In the genomic region with DNA sequence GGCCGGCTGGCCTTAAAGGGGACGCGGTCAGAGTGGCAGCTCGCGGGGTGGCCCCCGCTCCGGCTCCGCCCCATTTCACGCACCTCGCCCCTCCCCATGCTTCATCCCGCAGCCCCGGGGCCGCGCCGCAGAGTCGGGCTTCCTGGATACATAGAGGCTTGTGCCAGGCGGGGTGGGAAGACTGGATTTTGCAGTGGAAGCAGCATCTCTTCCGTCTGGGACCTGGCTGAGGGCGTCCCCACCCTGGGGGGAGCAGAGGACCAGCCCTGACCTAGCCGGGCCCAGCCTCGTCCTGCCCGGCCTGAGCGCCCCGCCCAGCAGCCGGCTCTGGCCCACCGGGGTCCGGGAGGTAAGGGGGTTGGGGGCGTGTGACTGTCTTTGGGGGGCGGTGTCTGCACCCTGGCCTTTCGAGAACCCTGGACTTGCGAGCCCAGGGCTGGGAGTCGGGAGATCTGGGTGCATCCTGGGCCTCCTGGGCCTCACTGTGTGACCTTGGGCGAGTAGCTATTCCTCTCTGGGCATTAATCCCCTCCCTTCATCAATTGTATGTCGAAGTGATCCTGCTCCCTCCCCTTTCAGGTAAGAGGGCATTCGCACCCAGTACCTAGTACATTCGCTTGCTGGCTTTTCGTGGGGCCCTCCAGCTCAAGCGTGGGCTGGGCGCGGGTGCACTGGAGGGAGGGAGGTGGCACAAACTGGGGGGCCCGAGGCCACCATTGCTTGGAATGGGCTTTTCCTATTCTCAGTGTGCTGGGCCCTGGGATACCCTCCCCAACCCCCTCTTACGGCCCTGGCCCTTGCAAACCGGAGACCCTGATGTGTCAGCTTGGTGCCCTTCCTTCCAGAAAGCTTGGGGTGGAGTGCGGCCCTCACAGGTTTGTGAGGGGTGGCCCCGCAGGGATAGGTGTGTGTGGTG, we compare ENCODE assay signal across 8 cellular contexts. TPM values are rescaled to one million over a fixed set of nuclear protein-coding genes. Genes with fewer than 3 reads are reported as not detected.
DNase-seq lines count a peak whose midpoint lies in the region; ATAC-seq and TF ChIP-seq lines count a peak whose summit lies in the region.

A gene with protein sequence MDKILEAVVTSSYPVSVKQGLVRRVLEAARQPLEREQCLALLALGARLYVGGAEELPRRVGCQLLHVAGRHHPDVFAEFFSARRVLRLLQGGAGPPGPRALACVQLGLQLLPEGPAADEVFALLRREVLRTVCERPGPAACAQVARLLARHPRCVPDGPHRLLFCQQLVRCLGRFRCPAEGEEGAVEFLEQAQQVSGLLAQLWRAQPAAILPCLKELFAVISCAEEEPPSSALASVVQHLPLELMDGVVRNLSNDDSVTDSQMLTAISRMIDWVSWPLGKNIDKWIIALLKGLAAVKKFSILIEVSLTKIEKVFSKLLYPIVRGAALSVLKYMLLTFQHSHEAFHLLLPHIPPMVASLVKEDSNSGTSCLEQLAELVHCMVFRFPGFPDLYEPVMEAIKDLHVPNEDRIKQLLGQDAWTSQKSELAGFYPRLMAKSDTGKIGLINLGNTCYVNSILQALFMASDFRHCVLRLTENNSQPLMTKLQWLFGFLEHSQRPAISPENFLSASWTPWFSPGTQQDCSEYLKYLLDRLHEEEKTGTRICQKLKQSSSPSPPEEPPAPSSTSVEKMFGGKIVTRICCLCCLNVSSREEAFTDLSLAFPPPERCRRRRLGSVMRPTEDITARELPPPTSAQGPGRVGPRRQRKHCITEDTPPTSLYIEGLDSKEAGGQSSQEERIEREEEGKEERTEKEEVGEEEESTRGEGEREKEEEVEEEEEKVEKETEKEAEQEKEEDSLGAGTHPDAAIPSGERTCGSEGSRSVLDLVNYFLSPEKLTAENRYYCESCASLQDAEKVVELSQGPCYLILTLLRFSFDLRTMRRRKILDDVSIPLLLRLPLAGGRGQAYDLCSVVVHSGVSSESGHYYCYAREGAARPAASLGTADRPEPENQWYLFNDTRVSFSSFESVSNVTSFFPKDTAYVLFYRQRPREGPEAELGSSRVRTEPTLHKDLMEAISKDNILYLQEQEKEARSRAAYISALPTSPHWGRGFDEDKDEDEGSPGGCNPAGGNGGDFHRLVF (plus strand): TSS at position 111 of the 916 bp plus-strand sequence. CDS start 7,327 bp downstream, outside the sequence.

- TF ChIP-seq CTCF in GM12864 (IDR thresholded peaks at IDR 0.05; ENCODE audit: low read depth, low read length, missing control alignments) = no peak
- no peak for TF ChIP-seq CTCF in Loucy (conservative IDR thresholded peaks at IDR 0.05; ENCODE audit: low read length)
- no peak for TF ChIP-seq CTCF in colonic mucosa (IDR thresholded peaks at IDR 0.05)

- no peaks in the 10 kb centered on the region for H3K9me2 ChIP-seq in Loucy (replicated peaks; ENCODE audit: low read depth, low read length)

- H3K9me3 ChIP-seq in Loucy (ENCODE audit: insufficient read depth, low read depth, low read length) (no peaks in the 10 kb centered on the region), colonic mucosa (no peaks in the 10 kb centered on the region), muscle layer of colon (ENCODE audit: low read length) (no peaks in the 10 kb centered on the region)

- H3K4me3 ChIP-seq in GM12864 (ENCODE audit: low read depth, low read length) (peak within 1 kb of the TSS; percentile 64), Loucy (ENCODE audit: low read length, poor library complexity, severe bottlenecking) (peak within 1 kb of the TSS; percentile 87), colonic mucosa (peak within 1 kb of the TSS; percentile 90), muscle layer of colon (ENCODE audit: low read depth in 1 of 2, low read length in 2 of 2) (peak within 1 kb of the TSS; percentile 94 to 95)

- no peak for ATAC-seq in HG03135 (IDR thresholded peaks at IDR 0.05; ENCODE audit: unreplicated experiment)

- intact Hi-C loops in colonic mucosa (cut with DNase I) = no loop called here

- DNase-seq in GM12864 (ENCODE audit: low read depth) (no peak), colonic mucosa (no peak), retina (no peak), iPS-NIHi7 (ENCODE audit: extremely low spot score) (no peak)
- DNase-seq in activated CD8-positive, alpha-beta memory T cell treated with anti-CD3 and anti-CD28 coated beads, Interleukin-2, amount 50 U/mL, for 4 hours = no peak

- H2AFZ ChIP-seq in Loucy (ENCODE audit: low read length) = peak within 1 kb of the TSS; percentile 85

- H3K4me1 ChIP-seq in Loucy (ENCODE audit: insufficient read depth, low read length, poor library complexity, severe bottlenecking) (peaks cover 46% of the 10 kb centered on the region), colonic mucosa (no peaks in the 10 kb centered on the region), muscle layer of colon (ENCODE audit: insufficient read depth, low read length) (peaks cover 38% of the 10 kb centered on the region)

- no peaks in the 10 kb centered on the region for H4K20me1 ChIP-seq in Loucy (ENCODE audit: insufficient read depth, low read length, poor library complexity, severe bottlenecking)

- H3K79me2 ChIP-seq in Loucy (ENCODE audit: insufficient read depth, low read length) = peaks cover 18% of the 10 kb centered on the region; the same call in 1 of the 2 replicates

- H3K36me3 ChIP-seq in Loucy (ENCODE audit: insufficient read depth, low read length) = no peaks in the 10 kb centered on the region
- no peaks in the 10 kb centered on the region for H3K36me3 ChIP-seq in colonic mucosa
- H3K36me3 ChIP-seq in muscle layer of colon (ENCODE audit: insufficient read depth, low read length) = no peaks in the 10 kb centered on the region

- H3K4me2 ChIP-seq in Loucy (ENCODE audit: low read depth, low read length, poor library complexity, severe bottlenecking) = peak within 1 kb of the TSS; percentile 92

- H3K27ac ChIP-seq in colonic mucosa (peak within 1 kb of the TSS; percentile 74), muscle layer of colon (ENCODE audit: low read depth, low read length) (peak within 1 kb of the TSS; percentile 87)

- H3K9ac ChIP-seq in Loucy (ENCODE audit: low read depth, low read length, poor library complexity, severe bottlenecking) = peak within 1 kb of the TSS; percentile 75
- peak within 1 kb of the TSS; percentile 77 to 81 for H3K9ac ChIP-seq in colonic mucosa (ENCODE audit: low read depth in 2 of 2, low read length in 2 of 2)
- H3K9ac ChIP-seq in muscle layer of colon (ENCODE audit: low read length) = peak within 1 kb of the TSS; percentile 79

- no peaks in the 10 kb centered on the region for H3F3A ChIP-seq in Loucy (ENCODE audit: low read depth)

- H3K27me3 ChIP-seq in Loucy (ENCODE audit: insufficient read depth, low read length, poor library complexity, severe bottlenecking) = no peaks in the 10 kb centered on the region
- no peaks in the 10 kb centered on the region for H3K27me3 ChIP-seq in colonic mucosa
- H3K27me3 ChIP-seq in muscle layer of colon (ENCODE audit: control insufficient read depth in 1 of 2, insufficient read depth in 2 of 2, low read length in 2 of 2) = no peaks in the 10 kb centered on the region

RNA-seq across cellular contexts. Expression of the gene that starts here (rescaled TPM):
- 1 to 10 TPM; 5.2 to 5.6 TPM for total RNA-seq in colonic mucosa
